Comparison of ENCODE assay signal across 11 cellular contexts in the genomic region with DNA sequence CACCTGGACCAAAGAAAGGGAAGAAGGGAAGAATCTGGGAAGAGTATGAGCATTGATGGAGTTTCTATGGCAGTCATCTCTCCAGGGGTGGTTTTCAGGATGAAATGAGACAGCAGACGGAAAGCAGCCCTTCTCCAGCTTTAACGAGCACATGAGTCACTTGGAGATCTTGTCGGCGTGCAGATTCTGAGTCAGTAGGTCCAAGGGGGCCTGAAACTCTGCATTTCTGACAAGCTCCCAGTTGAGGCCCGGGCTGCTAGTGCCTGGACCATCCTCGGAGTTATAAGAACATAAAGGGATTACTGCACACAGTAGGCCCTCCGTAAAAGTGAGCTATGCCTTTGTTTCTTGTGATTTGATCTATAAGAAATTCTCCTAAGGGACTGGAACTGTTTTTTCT. TPM values are rescaled to one million over a fixed set of nuclear protein-coding genes. Genes with fewer than 3 reads are reported as not detected.
DNase-seq lines count a peak whose midpoint lies in the region; ATAC-seq and TF ChIP-seq lines count a peak whose summit lies in the region.
"Had no signal": no experiment of that assay in that cellular context is flagged by ENCODE, and none has a peak within 500 bp of the region (broad histone marks: within the 10 kb centered on the region; RNA-seq: fewer than 3 reads in every experiment).

No MANE protein-coding gene starts in this region.

- peak overlapping the region; percentile 24 to 95 (median 74) for H3K27ac ChIP-seq in tibial nerve

- H3K4me3 ChIP-seq in tibial nerve = no peak overlapping the region

- peaks cover 0 to 100% (median 58%) of the 10 kb centered on the region in 4 donors for H3K4me1 ChIP-seq in tibial nerve

- no peak for TF ChIP-seq EP300 in tibial nerve (IDR thresholded peaks at IDR 0.05)

- WGBS in tibial nerve, 2 donors = 54 to 59% methylated on average over 7 of the region's 7 CpGs

- DNase-seq in LHCN-M2 (ENCODE audit: low read depth) (peak; percentile 92), astrocyte of the hippocampus (ENCODE audit: low read depth, low spot score) (peak; percentile 69), islet precursor cell (peak; percentile 89), tibial nerve (ENCODE audit: low spot score in 2 of 2) (no peak), NCI-H510A (lab: John Stamatoyannopoulos, UW) (no peak), NCI-H1417 treated with DMSO at 0.1 percent for 48 hours (lab: John Stamatoyannopoulos, UW) (no peak)
- DNase-seq: activated effector memory CD4-positive, alpha-beta T cell treated with Interleukin-2 at 50 U/mL for 16 hours; Karpas-422; stimulated activated naive CD4-positive, alpha-beta T cell treated with Interleukin-2 at 50 U/mL for 16 hours had no signal

- ATAC-seq in HG02970 (IDR thresholded peaks at IDR 0.05; ENCODE audit: low FRiP score, unreplicated experiment) = no peak

- TF ChIP-seq POLR2A in tibial nerve (IDR thresholded peaks at IDR 0.05) = no peak

- TF ChIP-seq CTCF in tibial nerve (IDR thresholded peaks at IDR 0.05) = no peak

- peaks cover 0 to 8% (median 0%) of the 10 kb centered on the region in 3 donors for H3K36me3 ChIP-seq in tibial nerve

- no peaks in the 10 kb centered on the region for H3K27me3 ChIP-seq in tibial nerve

- H3K9me3 ChIP-seq in tibial nerve = no peaks in the 10 kb centered on the region

RNA-seq across cellular contexts. Expression of a gene that starts 17.6 kb away (rescaled TPM):
- total RNA-seq in LHCN-M2 (2014; rRNA removed) = 106 and 143 TPM in 2 replicates
- polyA plus RNA-seq in LHCN-M2 (2012) = 136 TPM
- total RNA-seq in tibial nerve = 100 to 1,000 TPM; 292 to 486 (median 404) TPM

RNA-seq across cellular contexts. Expression of a gene that starts 57.3 kb away (rescaled TPM):
- total RNA-seq in LHCN-M2 (2014; rRNA removed) (not detected in 2 replicates), tibial nerve (10 to 100 TPM in 1 of 4 donors, 1 to 10 TPM in 2, under 1 TPM in 1; 0.66 to 47.7 (median 2.2) TPM)
- not detected for polyA plus RNA-seq in LHCN-M2 (2012)
- total RNA-seq: liver had no signal
- polyA plus RNA-seq: liver had no signal

Comparison
In these comparisons a context has a peak if more than half of its experiments do, and no peak if none do; other contexts are left out.
1. DNase-seq: peak in LHCN-M2 (single experiment), astrocyte of the hippocampus (single experiment) and islet precursor cell (single experiment); none in tibial nerve (0 of 2), NCI-H510A (single experiment) and NCI-H1417 treated with DMSO at 0.1 percent for 48 hours (single experiment).